ENCODE assay signal across 11 cellular contexts in the genomic region with DNA sequence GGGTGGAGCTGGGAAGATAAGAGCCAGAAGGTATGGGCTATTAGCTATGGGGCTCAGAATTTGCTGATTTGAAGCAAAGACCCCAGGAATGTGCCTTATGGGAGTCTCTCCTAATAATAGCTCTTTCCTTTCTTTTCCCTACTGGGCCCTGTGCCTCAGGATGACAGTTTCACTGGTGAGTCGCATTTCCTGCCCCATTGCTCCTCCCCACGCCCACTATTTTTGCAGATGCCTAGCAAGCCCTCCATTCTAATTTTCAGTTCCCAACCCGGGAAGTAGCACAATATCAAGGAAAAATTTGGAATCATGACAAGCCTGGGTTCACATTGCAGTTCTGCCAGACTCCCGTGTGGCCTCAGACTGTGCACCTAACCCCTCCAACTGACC. TPM values are rescaled to one million over a fixed set of nuclear protein-coding genes. Genes with fewer than 3 reads are reported as not detected.
A peak's percentile ranks its signal among the peaks of the same experiment; 100 is the strongest.
DNase-seq lines count a peak whose midpoint lies in the region; ATAC-seq and TF ChIP-seq lines count a peak whose summit lies in the region.
"Had no signal": no experiment of that assay in that cellular context is flagged by ENCODE, and none has a peak within 500 bp of the region (broad histone marks: within the 10 kb centered on the region; RNA-seq: fewer than 3 reads in every experiment).

No MANE protein-coding gene starts in this region.

- no peak for TF ChIP-seq CTCF in hepatocyte (IDR thresholded peaks at IDR 0.05; ENCODE audit: poor library complexity)
- TF ChIP-seq CTCF in suprapubic skin (IDR thresholded peaks at IDR 0.05), result no peak

- H3K79me2 ChIP-seq in hepatocyte, result peaks cover 12% of the 10 kb centered on the region

- H2AFZ ChIP-seq in hepatocyte, result peak overlapping the region; percentile 47

- no peak overlapping the region for H3K4me3 ChIP-seq in hepatocyte
- H3K4me3 ChIP-seq in suprapubic skin, result peak overlapping the region; percentile 53
- H3K4me3 ChIP-seq: cardiac muscle cell had no signal

- CTCF ChIA-PET in activated CD4-positive, alpha-beta T cell treated with anti-CD3 and anti-CD28 coated beads for 36 hours (lab: Charles Lee), result interaction anchor here (1.1 kb wide), 1 partner anchor 10 kb away, joined by 3 read pairs; no protein-coding TSS in a partner anchor

- intact Hi-C loops in activated CD4-positive, alpha-beta T cell treated with anti-CD3 and anti-CD28 coated beads for 36 hours (cut with DNase I, micrococcal nuclease), result no loop called here

- peaks cover 40% of the 10 kb centered on the region for H3K4me1 Mint-ChIP-seq in activated CD4-positive, alpha-beta T cell treated with anti-CD3 and anti-CD28 coated beads for 36 hours
- peaks cover 37% of the 10 kb centered on the region for H3K4me1 Mint-ChIP-seq in activated T-cell treated with anti-CD3 and anti-CD28 coated beads, Interleukin-2, amount 50 U/mL, for 72 hours (ENCODE audit: low read depth)

- TF ChIP-seq POLR2A in suprapubic skin (IDR thresholded peaks at IDR 0.05), result no peak

- peak; percentile 23 for ATAC-seq in activated CD4-positive, alpha-beta T cell treated with anti-CD3 and anti-CD28 coated beads for 36 hours
- peak in 1 of 2 donors; percentile 26 for ATAC-seq in activated T-cell treated with anti-CD3 and anti-CD28 coated beads, Interleukin-2, amount 50 U/mL, for 72 hours (replicated peaks in 1 of 2)

- no peak for TF ChIP-seq EP300 in suprapubic skin (IDR thresholded peaks at IDR 0.05)

- H3K4me3 Mint-ChIP-seq in activated CD4-positive, alpha-beta T cell treated with anti-CD3 and anti-CD28 coated beads for 36 hours, result peak overlapping the region; percentile 30
- H3K4me3 Mint-ChIP-seq in activated T-cell treated with anti-CD3 and anti-CD28 coated beads, Interleukin-2, amount 50 U/mL, for 72 hours, result peak overlapping the region; percentile 62 to 67

- no peaks in the 10 kb centered on the region for H3K27me3 ChIP-seq in hepatocyte
- no peaks in the 10 kb centered on the region for H3K27me3 ChIP-seq in suprapubic skin
- H3K27me3 ChIP-seq: cardiac muscle cell had no signal

- 58% methylated on average over 4 of the region's 4 CpGs for WGBS in hepatocyte (ENCODE audit: low lambda C conversion rate, missing lambda C conversion rate)
- 17% methylated on average over 4 of the region's 4 CpGs for WGBS in suprapubic skin

- H3K4me1 ChIP-seq in hepatocyte (ENCODE audit: insufficient read depth) (peaks cover 44% of the 10 kb centered on the region), suprapubic skin (peaks cover 47% of the 10 kb centered on the region)

- H3K36me3 Mint-ChIP-seq in activated CD4-positive, alpha-beta T cell treated with anti-CD3 and anti-CD28 coated beads for 36 hours (ENCODE audit: low read depth), result no peaks in the 10 kb centered on the region
- H3K36me3 Mint-ChIP-seq in activated T-cell treated with anti-CD3 and anti-CD28 coated beads, Interleukin-2, amount 50 U/mL, for 72 hours (ENCODE audit: insufficient read depth in 2 of 2), result no peaks in the 10 kb centered on the region

- peak; percentile 54 for DNase-seq in activated CD4-positive, alpha-beta T cell treated with anti-CD3 and anti-CD28 coated beads for 36 hours
- DNase-seq in activated CD4-positive, alpha-beta T cell treated with anti-CD3 and anti-CD28 coated beads for 1 hour, result no peak
- peak; percentile 28 to 37 for DNase-seq in activated T-cell treated with anti-CD3 and anti-CD28 coated beads, Interleukin-2, amount 50 U/mL, for 72 hours
- no peak for DNase-seq in hepatocyte (ENCODE audit: low spot score)
- no peak for DNase-seq in suprapubic skin (ENCODE audit: low spot score in 2 of 2)
- DNase-seq in NCI-H446 treated with DMSO at 0.1 percent for 48 hours (lab: John Stamatoyannopoulos, UW), result no peak
- DNase-seq in stimulated activated CD4-positive, alpha-beta T cell treated with anti-CD3 and anti-CD28 coated beads, Interleukin-2, amount 100 ng/mL, for 24 hours, result no peak
- DNase-seq in epidermal melanocyte (ENCODE audit: insufficient read length, low spot score), result no peak

- H3K27ac Mint-ChIP-seq in activated CD4-positive, alpha-beta T cell treated with anti-CD3 and anti-CD28 coated beads for 36 hours, result peak overlapping the region; percentile 75
- H3K27ac Mint-ChIP-seq in activated T-cell treated with anti-CD3 and anti-CD28 coated beads, Interleukin-2, amount 50 U/mL, for 72 hours, result peak overlapping the region; percentile 30

- no peaks in the 10 kb centered on the region for H4K20me1 ChIP-seq in hepatocyte (ENCODE audit: insufficient read depth, poor library complexity, severe bottlenecking)

- no peaks in the 10 kb centered on the region for H3K27me3 Mint-ChIP-seq in activated CD4-positive, alpha-beta T cell treated with anti-CD3 and anti-CD28 coated beads for 36 hours
- peaks cover 5% of the 10 kb centered on the region for H3K27me3 Mint-ChIP-seq in activated T-cell treated with anti-CD3 and anti-CD28 coated beads, Interleukin-2, amount 50 U/mL, for 72 hours (ENCODE audit: low read depth)

- no peaks in the 10 kb centered on the region for H3K9me2 ChIP-seq in hepatocyte (replicated peaks; ENCODE audit: insufficient read depth)

- POLR2A ChIA-PET in activated CD4-positive, alpha-beta T cell treated with anti-CD3 and anti-CD28 coated beads for 36 hours (lab: Charles Lee), result interaction anchor here (1.2 kb wide), 1 partner anchor 13 kb away, joined by 4 read pairs; a partner anchor contains a TSS

- H3K27ac ChIP-seq in hepatocyte, result peak overlapping the region; percentile 74
- H3K27ac ChIP-seq in suprapubic skin, result peak overlapping the region; percentile 89
- H3K27ac ChIP-seq: C4-2B, cardiac muscle cell had no signal

- peak overlapping the region; percentile 71 for H3K4me2 ChIP-seq in hepatocyte

- H3K9me3 Mint-ChIP-seq in activated CD4-positive, alpha-beta T cell treated with anti-CD3 and anti-CD28 coated beads for 36 hours (ENCODE audit: low read depth), result no peaks in the 10 kb centered on the region
- no peaks in the 10 kb centered on the region for H3K9me3 Mint-ChIP-seq in activated T-cell treated with anti-CD3 and anti-CD28 coated beads, Interleukin-2, amount 50 U/mL, for 72 hours

- H3K36me3 ChIP-seq in hepatocyte (replicated peaks; ENCODE audit: insufficient read depth, low read depth) (no peaks in the 10 kb centered on the region), suprapubic skin (peaks cover 6% of the 10 kb centered on the region)
- H3K36me3 ChIP-seq: cardiac muscle cell had no signal

- H3K9me3 ChIP-seq in hepatocyte (ENCODE audit: low read depth), result no peaks in the 10 kb centered on the region
- H3K9me3 ChIP-seq in suprapubic skin, result no peaks in the 10 kb centered on the region

RNA-seq across cellular contexts. Expression of a gene that starts 0.6 kb away (rescaled TPM):
- 1 to 10 TPM; 2.3 to 3.1 TPM for total RNA-seq in activated CD4-positive, alpha-beta T cell treated with anti-CD3 and anti-CD28 coated beads for 36 hours
- 1 to 10 TPM in 1 of 2 donors, under 1 TPM in 1; 0.94 to 5.5 TPM for total RNA-seq in activated T-cell treated with anti-CD3 and anti-CD28 coated beads, Interleukin-2, amount 50 U/mL, for 72 hours
- total RNA-seq in hepatocyte (9.1 and 10.2 TPM in 2 replicates), suprapubic skin (100 to 1,000 TPM in 1 of 4 donors, 10 to 100 TPM in 3; 49.2 to 116 (median 77.8) TPM)
- polyA plus RNA-seq in hepatocyte, result 6.3 and 6.8 TPM in 2 replicates

RNA-seq across cellular contexts. Expression of a gene that starts 12.8 kb away (rescaled TPM):
- 10 to 100 TPM; 27.1 to 33.0 TPM for total RNA-seq in activated CD4-positive, alpha-beta T cell treated with anti-CD3 and anti-CD28 coated beads for 36 hours
- total RNA-seq in activated T-cell treated with anti-CD3 and anti-CD28 coated beads, Interleukin-2, amount 50 U/mL, for 72 hours, result 10 to 100 TPM; 34.6 to 39.4 TPM
- total RNA-seq in hepatocyte (61.4 and 73.8 TPM in 2 replicates), suprapubic skin (10 to 100 TPM; 29.5 to 71.3 (median 49.8) TPM)
- 70.2 and 83.5 TPM in 2 replicates for polyA plus RNA-seq in hepatocyte

RNA-seq across cellular contexts. Expression of a gene that starts 13.7 kb away (rescaled TPM):
- total RNA-seq in activated CD4-positive, alpha-beta T cell treated with anti-CD3 and anti-CD28 coated beads for 36 hours, result under 1 TPM; 0.25 to 0.50 TPM
- total RNA-seq in activated T-cell treated with anti-CD3 and anti-CD28 coated beads, Interleukin-2, amount 50 U/mL, for 72 hours, result under 1 TPM; 0.41 to 0.93 TPM
- total RNA-seq in hepatocyte, result 27.3 and 39.4 TPM in 2 replicates
- polyA plus RNA-seq in hepatocyte, result 47.8 and 48.5 TPM in 2 replicates
- total RNA-seq in suprapubic skin, result 100 to 1,000 TPM in 3 of 4 donors, 10 to 100 TPM in 1; 92.5 to 185 (median 137) TPM

RNA-seq across cellular contexts. Expression of a gene that starts 23.2 kb away (rescaled TPM):
- not detected for total RNA-seq in activated CD4-positive, alpha-beta T cell treated with anti-CD3 and anti-CD28 coated beads for 36 hours
- total RNA-seq in activated T-cell treated with anti-CD3 and anti-CD28 coated beads, Interleukin-2, amount 50 U/mL, for 72 hours, result under 1 TPM in 1 of 2 donors, not detected in 1; 0.65 TPM
- total RNA-seq in hepatocyte, result 16.6 and 20.4 TPM in 2 replicates
- polyA plus RNA-seq in hepatocyte, result 28.7 and 37.3 TPM in 2 replicates
- 10 to 100 TPM; 12.5 to 34.7 (median 26.1) TPM for total RNA-seq in suprapubic skin
- total RNA-seq: cardiac muscle cell, pulmonary artery endothelial cell had no signal

RNA-seq across cellular contexts. Expression of a gene that starts 30.4 kb away (rescaled TPM):
- total RNA-seq in activated CD4-positive, alpha-beta T cell treated with anti-CD3 and anti-CD28 coated beads for 36 hours, result 10 to 100 TPM; 12.6 to 14.7 TPM
- 10 to 100 TPM; 18.8 to 25.3 TPM for total RNA-seq in activated T-cell treated with anti-CD3 and anti-CD28 coated beads, Interleukin-2, amount 50 U/mL, for 72 hours
- total RNA-seq in hepatocyte (40.5 and 43.9 TPM in 2 replicates), suprapubic skin (10 to 100 TPM; 18.9 to 46.7 (median 26.0) TPM)
- 82.9 and 83.6 TPM in 2 replicates for polyA plus RNA-seq in hepatocyte

Comparison
In these comparisons a context has a peak if more than half of its experiments do, and no peak if none do; other contexts are left out.
1. DNase-seq: peak in activated CD4-positive, alpha-beta T cell treated with anti-CD3 and anti-CD28 coated beads for 36 hours (single experiment) and activated T-cell treated with anti-CD3 and anti-CD28 coated beads, Interleukin-2, amount 50 U/mL, for 72 hours (2 of 2); none in activated CD4-positive, alpha-beta T cell treated with anti-CD3 and anti-CD28 coated beads for 1 hour (single experiment), hepatocyte (single experiment), suprapubic skin (0 of 2), NCI-H446 treated with DMSO at 0.1 percent for 48 hours (single experiment), stimulated activated CD4-positive, alpha-beta T cell treated with anti-CD3 and anti-CD28 coated beads, Interleukin-2, amount 100 ng/mL, for 24 hours (0 of 2) and epidermal melanocyte (single experiment).
2. RNA of a gene that starts 13.7 kb away (total RNA-seq): 92.5 to 185 TPM in suprapubic skin and 27.3 to 39.4 TPM in hepatocyte; 0.41 to 0.93 TPM in activated T-cell treated with anti-CD3 and anti-CD28 coated beads, Interleukin-2, amount 50 U/mL, for 72 hours and 0.25 to 0.50 TPM in activated CD4-positive, alpha-beta T cell treated with anti-CD3 and anti-CD28 coated beads for 36 hours; every median in the first group is over 10 times any median in the second.